In the genomic region with DNA sequence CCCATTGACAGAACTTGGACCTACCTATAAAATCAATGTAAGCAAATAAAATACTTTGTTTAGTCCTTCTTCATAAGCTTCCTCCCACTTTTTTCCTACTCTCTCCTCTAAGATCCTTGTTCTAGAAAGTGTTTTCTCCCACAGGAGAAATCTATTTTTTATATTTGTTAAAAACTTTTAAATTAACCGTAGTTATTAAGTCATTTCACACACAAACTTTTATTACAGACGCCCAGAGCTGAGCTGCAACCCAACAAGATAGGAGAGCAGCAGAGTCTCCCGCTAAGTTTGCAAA, we compare ENCODE assay signal across 11 cellular contexts. TPM values are rescaled to one million over a fixed set of nuclear protein-coding genes. Genes with fewer than 3 reads are reported as not detected.
DNase-seq lines count a peak whose midpoint lies in the region; ATAC-seq and TF ChIP-seq lines count a peak whose summit lies in the region.
"Had no signal": no experiment of that assay in that cellular context is flagged by ENCODE, and none has a peak within 500 bp of the region (broad histone marks: within the 10 kb centered on the region; RNA-seq: fewer than 3 reads in every experiment).

No MANE protein-coding gene starts in this region.

- intact Hi-C loops in CD8-positive, alpha-beta T cell (cut with DNase I, micrococcal nuclease): loop anchor here (1.0 to 10.0 kb wide), 4 partner anchors 9 to 743 kb away; a partner anchor contains a TSS

- H3K4me1 Mint-ChIP-seq in CD8-positive, alpha-beta T cell (ENCODE audit: low read depth): peaks cover 94% of the 10 kb centered on the region
- H3K4me1 Mint-ChIP-seq in central memory CD8-positive, alpha-beta T cell: peaks cover 89% of the 10 kb centered on the region
- peaks cover 52% of the 10 kb centered on the region for H3K4me1 Mint-ChIP-seq in neural progenitor cell

- no peaks in the 10 kb centered on the region for H3K27me3 Mint-ChIP-seq in CD8-positive, alpha-beta T cell (ENCODE audit: low read depth)
- H3K27me3 Mint-ChIP-seq in central memory CD8-positive, alpha-beta T cell: peaks cover 4% of the 10 kb centered on the region
- no peaks in the 10 kb centered on the region for H3K27me3 Mint-ChIP-seq in neural progenitor cell (ENCODE audit: insufficient read depth, low read depth)

- H3F3A ChIP-seq in Loucy (ENCODE audit: low read depth) (peaks cover 18% of the 10 kb centered on the region), neural progenitor cell (ENCODE audit: low read depth) (peaks cover 4% of the 10 kb centered on the region)

- CTCF ChIA-PET in CD8-positive, alpha-beta T cell (lab: Charles Lee): interaction anchor here (0.9 to 14.3 kb wide), 14 partner anchors 10 to 709 kb away, joined by 3 to 408 read pairs (median 5); a partner anchor contains a TSS

- TF ChIP-seq CTCF in CD8-positive, alpha-beta T cell (IDR thresholded peaks at IDR 0.05): no peak
- TF ChIP-seq CTCF in Loucy (conservative IDR thresholded peaks at IDR 0.05; ENCODE audit: low read length): no peak
- no peak for TF ChIP-seq CTCF in neural progenitor cell (IDR thresholded peaks at IDR 0.05)

- no peaks in the 10 kb centered on the region for H3K9me2 ChIP-seq in Loucy (replicated peaks; ENCODE audit: low read depth, low read length)

- H3K4me1 ChIP-seq in CD8-positive, alpha-beta T cell (ENCODE audit: insufficient read depth, low read length): peaks cover 90% of the 10 kb centered on the region
- H3K4me1 ChIP-seq in Loucy (ENCODE audit: insufficient read depth, low read length, poor library complexity, severe bottlenecking): peaks cover 90% of the 10 kb centered on the region
- peaks cover 32% of the 10 kb centered on the region for H3K4me1 ChIP-seq in neural progenitor cell
- H3K4me1 ChIP-seq: prostate gland had no signal

- peak overlapping the region; percentile 61 for H3K27ac ChIP-seq in CD8-positive, alpha-beta T cell (ENCODE audit: low read depth, low read length)
- no peak overlapping the region for H3K27ac ChIP-seq in neural progenitor cell
- H3K27ac ChIP-seq: prostate gland had no signal

- H4K20me1 ChIP-seq in Loucy (ENCODE audit: insufficient read depth, low read length, poor library complexity, severe bottlenecking): no peaks in the 10 kb centered on the region
- no peaks in the 10 kb centered on the region for H4K20me1 ChIP-seq in neural progenitor cell (ENCODE audit: low read depth)

- POLR2A ChIA-PET in CD8-positive, alpha-beta T cell (lab: Charles Lee): interaction anchor here (0.7 to 5.2 kb wide), 28 partner anchors 8 to 709 kb away, joined by 3 to 145 read pairs (median 4); a partner anchor contains a TSS

- peak overlapping the region; percentile 53 for H3K4me3 Mint-ChIP-seq in CD8-positive, alpha-beta T cell
- peak overlapping the region; percentile 62 for H3K4me3 Mint-ChIP-seq in central memory CD8-positive, alpha-beta T cell
- peak overlapping the region; percentile 25 for H3K4me3 Mint-ChIP-seq in neural progenitor cell

- H3K9me3 Mint-ChIP-seq in CD8-positive, alpha-beta T cell: no peaks in the 10 kb centered on the region
- H3K9me3 Mint-ChIP-seq in central memory CD8-positive, alpha-beta T cell: no peaks in the 10 kb centered on the region
- H3K9me3 Mint-ChIP-seq in neural progenitor cell: no peaks in the 10 kb centered on the region

- no peaks in the 10 kb centered on the region for H3K36me3 ChIP-seq in CD8-positive, alpha-beta T cell (ENCODE audit: insufficient read depth, low read length)
- H3K36me3 ChIP-seq in Loucy (ENCODE audit: insufficient read depth, low read length): peaks cover 14% of the 10 kb centered on the region; the same call in 1 of the 2 replicates
- no peaks in the 10 kb centered on the region for H3K36me3 ChIP-seq in neural progenitor cell
- H3K36me3 ChIP-seq: prostate gland had no signal

- H3K36me3 Mint-ChIP-seq in CD8-positive, alpha-beta T cell: peaks cover 16% of the 10 kb centered on the region
- H3K36me3 Mint-ChIP-seq in central memory CD8-positive, alpha-beta T cell (ENCODE audit: insufficient read depth): peaks cover 36% of the 10 kb centered on the region
- H3K36me3 Mint-ChIP-seq in neural progenitor cell: peaks cover 6% of the 10 kb centered on the region

- H3K27me3 ChIP-seq in CD8-positive, alpha-beta T cell (ENCODE audit: insufficient read depth, low read length): no peaks in the 10 kb centered on the region
- H3K27me3 ChIP-seq in Loucy (ENCODE audit: insufficient read depth, low read length, poor library complexity, severe bottlenecking): no peaks in the 10 kb centered on the region
- no peaks in the 10 kb centered on the region for H3K27me3 ChIP-seq in neural progenitor cell
- H3K27me3 ChIP-seq: tibial nerve had no signal

- H2AFZ ChIP-seq in Loucy (ENCODE audit: low read length) (no peak overlapping the region), neural progenitor cell (replicated peaks) (no peak overlapping the region)

- peak overlapping the region; percentile 98 for H3K27ac Mint-ChIP-seq in CD8-positive, alpha-beta T cell
- H3K27ac Mint-ChIP-seq in central memory CD8-positive, alpha-beta T cell (ENCODE audit: low read depth): peak overlapping the region; percentile 88
- H3K27ac Mint-ChIP-seq in neural progenitor cell: no peak overlapping the region

- H3K4me3 ChIP-seq in CD8-positive, alpha-beta T cell (ENCODE audit: low read depth, low read length): peak overlapping the region; percentile 4
- peak overlapping the region; percentile 57 for H3K4me3 ChIP-seq in Loucy (ENCODE audit: low read length, poor library complexity, severe bottlenecking)
- no peak overlapping the region for H3K4me3 ChIP-seq in neural progenitor cell
- H3K4me3 ChIP-seq: prostate gland, tibial nerve had no signal

- DNase-seq in CD8-positive, alpha-beta T cell: no peak
- no peak for DNase-seq in central memory CD8-positive, alpha-beta T cell (ENCODE audit: low spot score in 2 of 2)
- DNase-seq in neural progenitor cell (ENCODE audit: low spot score) (no peak), HuH-7.5 (ENCODE audit: low spot score) (no peak)
- DNase-seq in activated effector memory CD4-positive, alpha-beta T cell treated with Interleukin-2 at 50 U/mL for 16 hours: no peak
- no peak for DNase-seq in activated CD8-positive, alpha-beta memory T cell treated with anti-CD3 and anti-CD28 coated beads for 24 hours
- DNase-seq: foreskin fibroblast had no signal

- peak overlapping the region; percentile 97 for H3K9ac ChIP-seq in Loucy (ENCODE audit: low read depth, low read length, poor library complexity, severe bottlenecking)
- no peak overlapping the region for H3K9ac ChIP-seq in neural progenitor cell

- H3K4me2 ChIP-seq in Loucy (ENCODE audit: low read depth, low read length, poor library complexity, severe bottlenecking) (peak overlapping the region; percentile 82), neural progenitor cell (no peak overlapping the region)

- no peaks in the 10 kb centered on the region for H3K9me3 ChIP-seq in CD8-positive, alpha-beta T cell (ENCODE audit: low read length)
- no peaks in the 10 kb centered on the region for H3K9me3 ChIP-seq in Loucy (ENCODE audit: insufficient read depth, low read depth, low read length)
- H3K9me3 ChIP-seq in neural progenitor cell (ENCODE audit: low read depth): no peaks in the 10 kb centered on the region
- H3K9me3 ChIP-seq: prostate gland, tibial nerve had no signal

- H3K79me2 ChIP-seq in Loucy (ENCODE audit: insufficient read depth, low read length): peaks cover 58% of the 10 kb centered on the region
- H3K79me2 ChIP-seq in neural progenitor cell (ENCODE audit: low read depth): no peaks in the 10 kb centered on the region

- no peak for ATAC-seq in CD8-positive, alpha-beta T cell
- ATAC-seq in central memory CD8-positive, alpha-beta T cell (replicated peaks; ENCODE audit: extremely low read depth, poor library complexity, severe bottlenecking): no peak
- no peak for ATAC-seq in GM19324 (IDR thresholded peaks at IDR 0.05; ENCODE audit: low FRiP score, unreplicated experiment)

RNA-seq across cellular contexts. Expression of a gene that starts 27.7 kb away (rescaled TPM):
- total RNA-seq in CD8-positive, alpha-beta T cell: 10 to 100 TPM; 27.2 to 35.6 TPM
- 166 and 185 TPM in 2 replicates for total RNA-seq in neural progenitor cell (ENCODE audit: low replicate concordance)

RNA-seq across cellular contexts. Expression of a gene that starts 36.8 kb away (rescaled TPM):
- total RNA-seq in CD8-positive, alpha-beta T cell: 1 to 10 TPM; 7.9 to 8.3 TPM
- total RNA-seq in neural progenitor cell (ENCODE audit: low replicate concordance): 9.3 and 13.3 TPM in 2 replicates
